1 cellular context compared by ENCODE assay signal in genomic region chr7:157402911-157403534, GRCh38.
TF ChIP-seq lines count a peak whose summit lies in the region.

No MANE protein-coding gene starts in this region.

TF ChIP-seq in K562, 482 proteins besides CTCF, POLR2A, EP300 and RAD21 (continued from another document and continues in another):
- peak; percentile 80 for TF ChIP-seq POLR2AphosphoS5 (IDR thresholded peaks at IDR 0.05; ENCODE audit: control insufficient read depth, insufficient read depth, low read depth, low read length)
- TF ChIP-seq ARID4B (CRISPR knock-in tag; IDR thresholded peaks at IDR 0.05) = no peak
- TF ChIP-seq ZNF511 (CRISPR knock-in tag; IDR thresholded peaks at IDR 0.05) = no peak
- no peak for TF ChIP-seq NFXL1 (CRISPR knock-in tag; IDR thresholded peaks at IDR 0.05)
- TF ChIP-seq HDAC6 (IDR thresholded peaks at IDR 0.05; ENCODE audit: low read depth, low read length) = no peak
- TF ChIP-seq ZNF277 (CRISPR knock-in tag; IDR thresholded peaks at IDR 0.05; ENCODE audit: borderline replicate concordance) = no peak
- peak; percentile 53 for TF ChIP-seq MAFK (IDR thresholded peaks at IDR 0.05; ENCODE audit: low read length)
- TF ChIP-seq ZFP30 (CRISPR knock-in tag; IDR thresholded peaks at IDR 0.05; ENCODE audit: borderline replicate concordance) = no peak
- TF ChIP-seq NFRKB (IDR thresholded peaks at IDR 0.05; ENCODE audit: low read depth) = no peak
- no peak for TF ChIP-seq ZKSCAN3 (CRISPR knock-in tag; IDR thresholded peaks at IDR 0.05)
- no peak for TF ChIP-seq SETDB1 (IDR thresholded peaks at IDR 0.05; ENCODE audit: low read length)
- no peak for TF ChIP-seq PCBP2 (IDR thresholded peaks at IDR 0.05; ENCODE audit: low read depth, low read length, poor library complexity, severe bottlenecking)
- TF ChIP-seq CBFA2T3 (IDR thresholded peaks at IDR 0.05) = peak; percentile 94
- TF ChIP-seq GABPB1 (CRISPR knock-in tag; IDR thresholded peaks at IDR 0.05) = no peak
- TF ChIP-seq DACH1 (IDR thresholded peaks at IDR 0.05; ENCODE audit: partially characterized antibody) = no peak
- no peak for TF ChIP-seq ETV1 (tag; conservative IDR thresholded peaks at IDR 0.05; ENCODE audit: low read depth)
- no peak for TF ChIP-seq ZNF436 (CRISPR knock-in tag; IDR thresholded peaks at IDR 0.05)
- TF ChIP-seq HEY1 (CRISPR knock-in tag; IDR thresholded peaks at IDR 0.05; ENCODE audit: borderline replicate concordance) = no peak
- no peak for TF ChIP-seq E2F3 (CRISPR knock-in tag; IDR thresholded peaks at IDR 0.05)
- TF ChIP-seq ELF2 (CRISPR knock-in tag; IDR thresholded peaks at IDR 0.05) = 0 out of 2 replicates have a peak, but pooled peaks have one; percentile 30
- no peak for TF ChIP-seq LARP7 (IDR thresholded peaks at IDR 0.05)
- no peak for TF ChIP-seq POLR2H (tag; IDR thresholded peaks at IDR 0.05; ENCODE audit: low read depth)
- peak; percentile 38; the same call in 1 of the 2 replicates for TF ChIP-seq ATF7 (IDR thresholded peaks at IDR 0.05)
- no peak for TF ChIP-seq ZNF408 (CRISPR knock-in tag; IDR thresholded peaks at IDR 0.05; ENCODE audit: low read depth)
- peak; percentile 91 for TF ChIP-seq CBFA2T2 (conservative IDR thresholded peaks at IDR 0.05)
- TF ChIP-seq AFF1 (IDR thresholded peaks at IDR 0.05; ENCODE audit: low read depth in 1 of 2, partially characterized antibody in 2 of 2) = no peak
- no peak for TF ChIP-seq RBM39 (optimal IDR thresholded peaks at IDR 0.05; ENCODE audit: low read depth, low read length)
- peak; percentile 61; the same call in 1 of the 2 replicates for TF ChIP-seq ZNF263 (CRISPR knock-in tag; IDR thresholded peaks at IDR 0.05; ENCODE audit: borderline replicate concordance)
- no peak for TF ChIP-seq TFAM (CRISPR knock-in tag; conservative IDR thresholded peaks at IDR 0.05)
- peak; percentile 63; the same call in 1 of the 2 replicates for TF ChIP-seq GATA2 (CRISPR knock-in tag; IDR thresholded peaks at IDR 0.05)
- no peak for TF ChIP-seq HDAC3 (IDR thresholded peaks at IDR 0.05; ENCODE audit: borderline replicate concordance, partially characterized antibody)
- TF ChIP-seq ZNF780A (CRISPR knock-in tag; IDR thresholded peaks at IDR 0.05) = no peak
- peak; percentile 77 to 85 for TF ChIP-seq TRIM24 (IDR thresholded peaks at IDR 0.05)
- no peak for TF ChIP-seq ZNF146 (CRISPR knock-in tag; IDR thresholded peaks at IDR 0.05; ENCODE audit: unreplicated experiment)
- TF ChIP-seq THRAP3 (IDR thresholded peaks at IDR 0.05; ENCODE audit: borderline replicate concordance) = no peak
- no peak for TF ChIP-seq NFYB (IDR thresholded peaks at IDR 0.05; ENCODE audit: extremely low read depth, insufficient read length)
- peak; percentile 78 for TF ChIP-seq STAT5A (IDR thresholded peaks at IDR 0.05; ENCODE audit: borderline replicate concordance, low read length)
- TF ChIP-seq UBTF (IDR thresholded peaks at IDR 0.05; ENCODE audit: borderline replicate concordance in 1 of 2, low read depth in 2 of 2, low read length in 2 of 2) = 0 out of 4 replicates have a peak, but pooled peaks of 1 of the 2 experiments have one; percentile 33
- peak; percentile 42; the same call in 1 of the 2 replicates for TF ChIP-seq PKNOX1 (IDR thresholded peaks at IDR 0.05)
- TF ChIP-seq MEF2A (IDR thresholded peaks at IDR 0.05; ENCODE audit: control insufficient read depth, low read depth, low read length) = 0 out of 2 replicates have a peak, but pooled peaks have one; percentile 15
- no peak for TF ChIP-seq THRA (IDR thresholded peaks at IDR 0.05)
- no peak for TF ChIP-seq ZNF695 (CRISPR knock-in tag; IDR thresholded peaks at IDR 0.05)
- TF ChIP-seq ZNF696 (CRISPR knock-in tag; conservative IDR thresholded peaks at IDR 0.05) = no peak
- TF ChIP-seq PHF20 (IDR thresholded peaks at IDR 0.05; ENCODE audit: partially characterized antibody) = no peak
- TF ChIP-seq GATAD2A (IDR thresholded peaks at IDR 0.05) = peak; percentile 10; the same call in 1 of the 2 replicates
- peak; percentile 57 for TF ChIP-seq USF2 (CRISPR knock-in tag; IDR thresholded peaks at IDR 0.05)
- TF ChIP-seq ZBTB17 (CRISPR knock-in tag; IDR thresholded peaks at IDR 0.05) = 0 out of 2 replicates have a peak, but pooled peaks have one; percentile 13
- no peak for TF ChIP-seq TGIF2 (CRISPR knock-in tag; IDR thresholded peaks at IDR 0.05)
- TF ChIP-seq JUND (IDR thresholded peaks at IDR 0.05; ENCODE audit: borderline replicate concordance, low read depth, low read length) = peak; percentile 45; the same call in 1 of the 2 replicates
- peak; percentile 58; the same call in 2 of the 3 replicates for TF ChIP-seq JUND (tag; IDR thresholded peaks at IDR 0.05; ENCODE audit: borderline replicate concordance, low read depth, low read length)
- TF ChIP-seq MYBL2 (IDR thresholded peaks at IDR 0.05; ENCODE audit: low read depth) = no peak
- no peak for TF ChIP-seq MYBL2 (CRISPR knock-in tag; IDR thresholded peaks at IDR 0.05; ENCODE audit: borderline replicate concordance)
- TF ChIP-seq PTBP1 (IDR thresholded peaks at IDR 0.05; ENCODE audit: low read depth, low read length) = no peak
- TF ChIP-seq ZNF57 (CRISPR knock-in tag; IDR thresholded peaks at IDR 0.05) = no peak
- TF ChIP-seq ZNF589 (CRISPR knock-in tag; IDR thresholded peaks at IDR 0.05; ENCODE audit: low read depth) = no peak
- no peak for TF ChIP-seq CBX8 (IDR thresholded peaks at IDR 0.05; ENCODE audit: borderline replicate concordance, extremely low read depth, low read depth, low read length, poor library complexity, severe bottlenecking)
- TF ChIP-seq MXI1 (IDR thresholded peaks at IDR 0.05; ENCODE audit: low read depth, low read length) = peak; percentile 73; the same call in 1 of the 2 replicates
- TF ChIP-seq CREM (IDR thresholded peaks at IDR 0.05; ENCODE audit: low read depth) = peak; percentile 78
- 0 out of 2 replicates have a peak, but pooled peaks have one; percentile 42 for TF ChIP-seq ESRRA (IDR thresholded peaks at IDR 0.05; ENCODE audit: borderline replicate concordance, low read depth)
- TF ChIP-seq MEF2D (tag; conservative IDR thresholded peaks at IDR 0.05; ENCODE audit: low read depth) = no peak
